18 cellular contexts compared by ENCODE assay signal in the genomic region with DNA sequence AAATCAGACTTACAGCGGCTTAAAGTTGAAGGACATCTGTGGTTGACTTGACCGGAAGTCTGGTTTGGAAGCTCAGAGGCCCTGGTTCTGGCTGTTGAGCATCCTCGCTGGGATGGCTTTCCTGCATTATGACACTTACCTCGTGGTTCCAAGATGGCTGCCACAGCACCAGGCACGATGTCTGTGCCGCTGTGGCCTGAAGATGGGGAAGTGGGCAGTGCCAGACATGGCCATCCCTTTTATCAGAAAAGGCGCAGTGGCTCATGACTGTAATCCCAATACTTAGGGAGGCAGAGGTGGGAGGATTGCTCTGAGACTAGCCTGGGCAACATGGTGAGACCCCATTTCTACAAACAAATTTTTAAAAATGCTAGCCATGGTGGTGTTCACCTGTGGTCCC.
"Had no signal": no experiment of that assay in that cellular context is flagged by ENCODE, and none has a peak within 500 bp of the region (broad histone marks: within the 10 kb centered on the region; RNA-seq: fewer than 3 reads in every experiment).

No MANE protein-coding gene starts in this region.

- H3K27ac Mint-ChIP-seq: activated CD4-positive, alpha-beta T cell treated with anti-CD3 and anti-CD28 coated beads, Interleukin-2, amount 10 ng/mL, durations not matched to agents 7 days and 5 days; activated naive CD8-positive, alpha-beta T cell treated with anti-CD3 and anti-CD28 coated beads, Interleukin-2, amount 10 ng/mL, durations not matched to agents 7 days and 5 days; nephron progenitor cell; progenitor cell of endocrine pancreas had no signal

- DNase-seq: activated CD4-positive, alpha-beta T cell treated with anti-CD3 and anti-CD28 coated beads, Interleukin-2, amount 10 ng/mL, durations not matched to agents 7 days and 5 days; activated naive CD8-positive, alpha-beta T cell treated with anti-CD3 and anti-CD28 coated beads, Interleukin-2, amount 10 ng/mL, durations not matched to agents 7 days and 5 days; anterior cingulate cortex; dermis blood vessel endothelial cell; effector memory CD8-positive, alpha-beta T cell; foreskin keratinocyte; head of caudate nucleus; kidney glomerular epithelial cell; left ventricle myocardium superior; nephron progenitor cell; stimulated activated CD4-positive, alpha-beta T cell treated with anti-CD3 and anti-CD28 coated beads, Interleukin-4, amount 100 ng/mL, for 24 hours; stomach; T-helper 2 cell; testis had no signal

- H3K27me3 Mint-ChIP-seq: activated CD4-positive, alpha-beta T cell treated with anti-CD3 and anti-CD28 coated beads, Interleukin-2, amount 10 ng/mL, durations not matched to agents 7 days and 5 days; activated naive CD8-positive, alpha-beta T cell treated with anti-CD3 and anti-CD28 coated beads, Interleukin-2, amount 10 ng/mL, durations not matched to agents 7 days and 5 days; effector memory CD8-positive, alpha-beta T cell had no signal

- H3K27ac ChIP-seq: foreskin keratinocyte, stomach, testis had no signal

- H3K9me3 Mint-ChIP-seq: activated CD4-positive, alpha-beta T cell treated with anti-CD3 and anti-CD28 coated beads, Interleukin-2, amount 10 ng/mL, durations not matched to agents 7 days and 5 days; activated naive CD8-positive, alpha-beta T cell treated with anti-CD3 and anti-CD28 coated beads, Interleukin-2, amount 10 ng/mL, durations not matched to agents 7 days and 5 days; activated T-helper 2 cell treated with anti-CD3 and anti-CD28 coated beads, Interferon-gamma antibody, Interleukin-2, Interleukin-4, amounts not matched to agents 10 μg/mL and 5 μg/mL and 100 μg/mL, durations not matched to agents 14 hours and 24 hours and 36 hours; effector memory CD8-positive, alpha-beta T cell; nephron progenitor cell had no signal

- H3K4me1 ChIP-seq: foreskin keratinocyte, testis had no signal

- H3K27me3 ChIP-seq: foreskin keratinocyte, stomach, testis had no signal

- H3K4me3 Mint-ChIP-seq: activated CD4-positive, alpha-beta T cell treated with anti-CD3 and anti-CD28 coated beads, Interleukin-2, amount 10 ng/mL, durations not matched to agents 7 days and 5 days; activated naive CD8-positive, alpha-beta T cell treated with anti-CD3 and anti-CD28 coated beads, Interleukin-2, amount 10 ng/mL, durations not matched to agents 7 days and 5 days; effector memory CD8-positive, alpha-beta T cell; nephron progenitor cell had no signal

- H3K9me3 ChIP-seq: stomach, testis had no signal

- H3K4me3 ChIP-seq: skin epidermis, stomach, testis had no signal

- ATAC-seq: effector memory CD8-positive, alpha-beta T cell; foreskin keratinocyte; left ventricle myocardium superior; right cardiac atrium had no signal
